15 cellular contexts compared by ENCODE assay signal in genomic region chr19:42918377-42919069, GRCh38. TPM values are rescaled to one million over a fixed set of nuclear protein-coding genes. Genes with fewer than 3 reads are reported as not detected.
"Had no signal": no experiment of that assay in that cellular context is flagged by ENCODE, and none has a peak within 500 bp of the region (broad histone marks: within the 10 kb centered on the region; RNA-seq: fewer than 3 reads in every experiment).

No MANE protein-coding gene starts in this region.

RNA-seq across cellular contexts. Expression of gene PSG6, which starts 0.8 kb away (rescaled TPM):
- total RNA-seq: activated B cell treated with CpG ODN at 0.5 μM for 24 hours; activated CD4-positive, alpha-beta memory T cell treated with anti-CD3 and anti-CD28 coated beads for 36 hours; activated CD4-positive, alpha-beta memory T cell treated with anti-CD3 and anti-CD28 coated beads, Interleukin-2, amount 10 ng/mL, durations not matched to agents 7 days and 5 days; activated CD4-positive, alpha-beta T cell treated with anti-CD3 and anti-CD28 coated beads for 36 hours; activated CD4-positive, alpha-beta T cell treated with anti-CD3 and anti-CD28 coated beads, Interleukin-2, amount 10 ng/mL, durations not matched to agents 24 days and 14 days; activated CD4-positive, alpha-beta T cell treated with anti-CD3 and anti-CD28 coated beads, Interleukin-2, amount 10 ng/mL, durations not matched to agents 7 days and 5 days; activated CD8-positive, alpha-beta memory T cell treated with anti-CD3 and anti-CD28 coated beads for 36 hours; activated CD8-positive, alpha-beta memory T cell treated with anti-CD3 and anti-CD28 coated beads, Interleukin-2, amount 10 ng/mL, durations not matched to agents 7 days and 5 days; activated CD8-positive, alpha-beta T cell treated with anti-CD3 and anti-CD28 coated beads for 36 hours; activated CD8-positive, alpha-beta T cell treated with anti-CD3 and anti-CD28 coated beads, Interleukin-2, amount 10 ng/mL, durations not matched to agents 7 days and 5 days; T-cell; T-helper 1 cell treated with Interleukin-12 subunit alpha and Interleukin-12 subunit beta and Interleukin-4 antibody, amounts not matched to agents 30 ng/mL and 1 ng/mL, for 36 hours; T-helper 17 cell; T-helper 2 cell treated with Interferon-gamma antibody and Interleukin-4, amounts not matched to agents 100 ng/mL and 5 ng/mL, for 36 hours; WTC11 had no signal

RNA-seq across cellular contexts. Expression of gene PSG7, which starts 18.5 kb away (rescaled TPM):
- total RNA-seq: activated B cell treated with CpG ODN at 0.5 μM for 24 hours; activated CD4-positive, alpha-beta memory T cell treated with anti-CD3 and anti-CD28 coated beads for 36 hours; activated CD4-positive, alpha-beta memory T cell treated with anti-CD3 and anti-CD28 coated beads, Interleukin-2, amount 10 ng/mL, durations not matched to agents 7 days and 5 days; activated CD4-positive, alpha-beta T cell treated with anti-CD3 and anti-CD28 coated beads for 36 hours; activated CD4-positive, alpha-beta T cell treated with anti-CD3 and anti-CD28 coated beads, Interleukin-2, amount 10 ng/mL, durations not matched to agents 24 days and 14 days; activated CD4-positive, alpha-beta T cell treated with anti-CD3 and anti-CD28 coated beads, Interleukin-2, amount 10 ng/mL, durations not matched to agents 7 days and 5 days; activated CD8-positive, alpha-beta memory T cell treated with anti-CD3 and anti-CD28 coated beads for 36 hours; activated CD8-positive, alpha-beta memory T cell treated with anti-CD3 and anti-CD28 coated beads, Interleukin-2, amount 10 ng/mL, durations not matched to agents 7 days and 5 days; activated CD8-positive, alpha-beta T cell treated with anti-CD3 and anti-CD28 coated beads for 36 hours; activated CD8-positive, alpha-beta T cell treated with anti-CD3 and anti-CD28 coated beads, Interleukin-2, amount 10 ng/mL, durations not matched to agents 7 days and 5 days; T-cell; T-helper 1 cell treated with Interleukin-12 subunit alpha and Interleukin-12 subunit beta and Interleukin-4 antibody, amounts not matched to agents 30 ng/mL and 1 ng/mL, for 36 hours; T-helper 17 cell; T-helper 2 cell treated with Interferon-gamma antibody and Interleukin-4, amounts not matched to agents 100 ng/mL and 5 ng/mL, for 36 hours; WTC11 had no signal

RNA-seq across cellular contexts. Expression of gene PSG1, which starts 39.0 kb away (rescaled TPM):
- total RNA-seq: activated B cell treated with CpG ODN at 0.5 μM for 24 hours; activated CD4-positive, alpha-beta memory T cell treated with anti-CD3 and anti-CD28 coated beads for 36 hours; activated CD4-positive, alpha-beta memory T cell treated with anti-CD3 and anti-CD28 coated beads, Interleukin-2, amount 10 ng/mL, durations not matched to agents 7 days and 5 days; activated CD4-positive, alpha-beta T cell treated with anti-CD3 and anti-CD28 coated beads for 36 hours; activated CD4-positive, alpha-beta T cell treated with anti-CD3 and anti-CD28 coated beads, Interleukin-2, amount 10 ng/mL, durations not matched to agents 24 days and 14 days; activated CD4-positive, alpha-beta T cell treated with anti-CD3 and anti-CD28 coated beads, Interleukin-2, amount 10 ng/mL, durations not matched to agents 7 days and 5 days; activated CD8-positive, alpha-beta memory T cell treated with anti-CD3 and anti-CD28 coated beads for 36 hours; activated CD8-positive, alpha-beta memory T cell treated with anti-CD3 and anti-CD28 coated beads, Interleukin-2, amount 10 ng/mL, durations not matched to agents 7 days and 5 days; activated CD8-positive, alpha-beta T cell treated with anti-CD3 and anti-CD28 coated beads for 36 hours; activated CD8-positive, alpha-beta T cell treated with anti-CD3 and anti-CD28 coated beads, Interleukin-2, amount 10 ng/mL, durations not matched to agents 7 days and 5 days; T-cell; T-helper 1 cell treated with Interleukin-12 subunit alpha and Interleukin-12 subunit beta and Interleukin-4 antibody, amounts not matched to agents 30 ng/mL and 1 ng/mL, for 36 hours; T-helper 2 cell treated with Interferon-gamma antibody and Interleukin-4, amounts not matched to agents 100 ng/mL and 5 ng/mL, for 36 hours; WTC11 had no signal
